ENCODE assay signal across 8 cellular contexts in genomic region chr22:50473088-50473487, GRCh38. TPM values are rescaled to one million over a fixed set of nuclear protein-coding genes. Genes with fewer than 3 reads are reported as not detected.
DNase-seq lines count a peak whose midpoint lies in the region; ATAC-seq, FAIRE-seq and TF ChIP-seq lines count a peak whose summit lies in the region.

No MANE protein-coding gene starts in this region.

- CTCF ChIA-PET in Caco-2 (lab: Charles Lee) = interaction anchor here (0.6 to 1.2 kb wide), 2 partner anchors 35 to 52 kb away, joined by 3 read pairs; partner anchors contain the start of genes LMF2, NCAPH2 and SCO2

- H3K4me3 Mint-ChIP-seq in Caco-2 (ENCODE audit: unreplicated experiment) = peak overlapping the region; percentile 77

- intact Hi-C loops in Caco-2 (cut with micrococcal nuclease; ENCODE audit: unreplicated experiment) (no loop called here), kidney (cut with DNase I) (no loop called here)

- H3K9ac ChIP-seq in kidney (ENCODE audit: low read length in 2 of 2) = peak overlapping the region; percentile 8 to 58

- H3K27ac Mint-ChIP-seq in Caco-2 (ENCODE audit: unreplicated experiment) = peak overlapping the region; percentile 34

- no peaks in the 10 kb centered on the region for H3K27me3 ChIP-seq in Caco-2 (replicated peaks; ENCODE audit: control insufficient read depth, insufficient read depth, low read length)
- no peaks in the 10 kb centered on the region for H3K27me3 ChIP-seq in suprapubic skin

- H3K9me3 ChIP-seq in Caco-2 (no peaks in the 10 kb centered on the region), kidney (ENCODE audit: control insufficient read depth in 1 of 2, low read length in 2 of 2) (no peaks in the 10 kb centered on the region), suprapubic skin (no peaks in the 10 kb centered on the region)

- H3K27ac ChIP-seq in kidney (ENCODE audit: low read depth in 2 of 2, low read length in 2 of 2) = no peak overlapping the region
- H3K27ac ChIP-seq in suprapubic skin = no peak overlapping the region

- TF ChIP-seq CTCF in Caco-2 (IDR thresholded peaks at IDR 0.05; ENCODE audit: insufficient read depth in 1 of 2, low read depth in 1 of 2, low read length in 1 of 2, severe bottlenecking in 1 of 2, unreplicated experiment in 1 of 2) = peak; percentile 15 to 28
- peak; percentile 9 for TF ChIP-seq CTCF in kidney (IDR thresholded peaks at IDR 0.05; ENCODE audit: borderline replicate concordance, extremely low read depth, insufficient read depth)
- TF ChIP-seq CTCF in suprapubic skin (IDR thresholded peaks at IDR 0.05) = no peak

- peaks cover 41% of the 10 kb centered on the region for H3K4me1 ChIP-seq in Caco-2
- H3K4me1 ChIP-seq in kidney (ENCODE audit: control insufficient read depth in 1 of 2, insufficient read depth in 1 of 2, low read depth in 1 of 2, low read length in 2 of 2) = peaks cover 20 to 31% of the 10 kb centered on the region in 2 donors
- H3K4me1 ChIP-seq in suprapubic skin = peaks cover 62% of the 10 kb centered on the region

- ATAC-seq in HG03139 (IDR thresholded peaks at IDR 0.05; ENCODE audit: unreplicated experiment) = no peak

- DNase-seq in Caco-2 (no peak), LHCN-M2 (ENCODE audit: low read depth) (peak; percentile 11), kidney (peak; percentile 61), suprapubic skin (ENCODE audit: low spot score in 2 of 2) (no peak), DMS79 treated with DMSO at 0.1 percent for 48 hours (lab: John Stamatoyannopoulos, UW) (no peak), GM19240 (ENCODE audit: insufficient read length, low spot score) (no peak)
- DNase-seq in activated effector memory CD4-positive, alpha-beta T cell treated with Interleukin-2 at 50 U/mL for 16 hours = peak; percentile 37

- WGBS in suprapubic skin = 86% methylated on average over 5 of the region's 6 CpGs

- H3K36me3 Mint-ChIP-seq in Caco-2 (ENCODE audit: insufficient read depth, unreplicated experiment) = no peaks in the 10 kb centered on the region

- FAIRE-seq in kidney (lab: Jason Lieb, UNC) = no peak

- H3K4me3 ChIP-seq in Caco-2 (ENCODE audit: low read depth, low read length) (no peak overlapping the region), kidney (ENCODE audit: low read length in 2 of 2) (peak overlapping the region; percentile 71 to 72), suprapubic skin (peak overlapping the region; percentile 71)

- no peaks in the 10 kb centered on the region for H3K27me3 Mint-ChIP-seq in Caco-2 (ENCODE audit: insufficient read depth, unreplicated experiment)

- POLR2A ChIA-PET in Caco-2 (lab: Charles Lee) = no interaction called here

- H3K36me3 ChIP-seq in Caco-2 (ENCODE audit: control insufficient read depth, insufficient read depth, low read length) (peaks cover 6% of the 10 kb centered on the region; the same call in 1 of the 2 replicates), kidney (ENCODE audit: control insufficient read depth in 1 of 2, insufficient read depth in 2 of 2, low read length in 2 of 2) (no peaks in the 10 kb centered on the region), suprapubic skin (no peaks in the 10 kb centered on the region)

- TF ChIP-seq EP300 in suprapubic skin (IDR thresholded peaks at IDR 0.05) = no peak

- H3K4me1 Mint-ChIP-seq in Caco-2 (ENCODE audit: low read depth, unreplicated experiment) = peaks cover 24% of the 10 kb centered on the region

- no TSS peak for BruUV-seq in Caco-2 (replicated peaks; lab: Mats Ljungman, UMichigan)

- TF ChIP-seq POLR2A in suprapubic skin (IDR thresholded peaks at IDR 0.05) = no peak

- no peaks in the 10 kb centered on the region for H3K9me3 Mint-ChIP-seq in Caco-2 (ENCODE audit: unreplicated experiment)

RNA-seq across cellular contexts. Expression of gene SBF1, which starts 1.7 kb away (rescaled TPM):
- total RNA-seq in Caco-2 (2022) (77.8 and 82.8 TPM in 2 replicates), LHCN-M2 (2014; rRNA removed) (69.2 and 76.2 TPM in 2 replicates), kidney (73.9 TPM), suprapubic skin (100 to 1,000 TPM in 3 of 4 donors, 10 to 100 TPM in 1; 92.5 to 137 (median 115) TPM)
- 53.1 TPM for polyA plus RNA-seq in LHCN-M2 (2012)
- 18.1 TPM for polyA plus RNA-seq in kidney (ENCODE audit: insufficient read depth, low read depth, low replicate concordance)

RNA-seq across cellular contexts. Expression of gene ADM2, which starts 8.3 kb away (rescaled TPM):
- total RNA-seq in Caco-2 (2022) (28.8 and 30.5 TPM in 2 replicates), LHCN-M2 (2014; rRNA removed) (not detected in 2 replicates), kidney (8.0 TPM), suprapubic skin (1 to 10 TPM in 1 of 4 donors, under 1 TPM in 2, not detected in 1; 0.24 to 2.7 (median 0.30) TPM)
- 0.10 TPM for polyA plus RNA-seq in LHCN-M2 (2012)
- 10.6 TPM for polyA plus RNA-seq in kidney (ENCODE audit: insufficient read depth, low read depth, low replicate concordance)

RNA-seq across cellular contexts. Expression of gene MIOX, which starts 13.6 kb away (rescaled TPM):
- total RNA-seq in Caco-2 (2022) = 0.32 TPM in 1 of 2 replicates, not detected in the other
- not detected in 2 replicates for total RNA-seq in LHCN-M2 (2014; rRNA removed)
- not detected for polyA plus RNA-seq in LHCN-M2 (2012)
- 3.5 TPM for total RNA-seq in kidney
- polyA plus RNA-seq in kidney (ENCODE audit: insufficient read depth, low read depth, low replicate concordance) = 455 TPM
- total RNA-seq in suprapubic skin = not detected

RNA-seq across cellular contexts. Expression of gene LMF2, which starts 34.4 kb away (rescaled TPM):
- 68.8 and 77.1 TPM in 2 replicates for total RNA-seq in Caco-2 (2022)
- 87.5 and 98.3 TPM in 2 replicates for total RNA-seq in LHCN-M2 (2014; rRNA removed)
- 64.6 TPM for polyA plus RNA-seq in LHCN-M2 (2012)
- 77.9 TPM for total RNA-seq in kidney
- polyA plus RNA-seq in kidney (ENCODE audit: insufficient read depth, low read depth, low replicate concordance) = 41.7 TPM
- 10 to 100 TPM; 28.9 to 65.6 (median 44.7) TPM for total RNA-seq in suprapubic skin

RNA-seq across cellular contexts. Expression of gene NCAPH2, which starts 34.9 kb away (rescaled TPM):
- 84.3 and 88.9 TPM in 2 replicates for total RNA-seq in Caco-2 (2022)
- total RNA-seq in LHCN-M2 (2014; rRNA removed) = 72.1 and 75.2 TPM in 2 replicates
- polyA plus RNA-seq in LHCN-M2 (2012) = 42.1 TPM
- 41.5 TPM for total RNA-seq in kidney
- 31.4 TPM for polyA plus RNA-seq in kidney (ENCODE audit: insufficient read depth, low read depth, low replicate concordance)
- 10 to 100 TPM; 39.6 to 51.9 (median 50.0) TPM for total RNA-seq in suprapubic skin

Comparison
In these comparisons a context has a peak if more than half of its experiments do, and no peak if none do; other contexts are left out.
1. DNase-seq: peak in LHCN-M2 (single experiment), activated effector memory CD4-positive, alpha-beta T cell treated with Interleukin-2 at 50 U/mL for 16 hours (single experiment) and kidney (single experiment); none in Caco-2 (0 of 2), suprapubic skin (0 of 2), DMS79 treated with DMSO at 0.1 percent for 48 hours (single experiment) and GM19240 (single experiment).
2. CTCF ChIP-seq: peak in Caco-2 (2 of 2) and kidney (single experiment); none in suprapubic skin (0 of 2).